Comparison of ENCODE assay signal across 14 cellular contexts in the genomic region with DNA sequence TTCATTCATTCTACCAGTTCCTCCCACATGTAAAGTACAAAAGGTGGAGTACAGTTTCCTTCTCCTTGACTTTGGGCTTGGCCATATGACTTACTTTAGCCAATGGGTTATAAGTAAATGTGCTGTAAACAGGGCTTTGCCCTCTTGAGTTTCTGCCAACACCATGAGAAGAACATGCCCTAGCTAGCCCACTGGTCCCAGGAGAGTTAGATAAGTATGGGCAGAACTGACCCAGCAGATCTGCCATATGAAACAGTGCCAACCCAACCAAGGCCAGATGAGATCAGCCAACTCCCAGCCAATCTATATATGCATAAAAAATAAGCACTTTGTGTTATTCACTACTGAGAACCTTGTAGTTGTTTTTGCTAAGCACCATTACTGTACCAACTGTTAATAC. TPM values are rescaled to one million over a fixed set of nuclear protein-coding genes. Genes with fewer than 3 reads are reported as not detected.
DNase-seq lines count a peak whose midpoint lies in the region; ATAC-seq, FAIRE-seq and TF ChIP-seq lines count a peak whose summit lies in the region.
"Had no signal": no experiment of that assay in that cellular context is flagged by ENCODE, and none has a peak within 500 bp of the region (broad histone marks: within the 10 kb centered on the region; RNA-seq: fewer than 3 reads in every experiment).

No MANE protein-coding gene starts in this region.

- H3K4me1 Mint-ChIP-seq in CD4-positive, CD25-positive, alpha-beta regulatory T cell, result peaks cover 3 to 8% (median 7%) of the 10 kb centered on the region in 4 donors
- H3K4me1 Mint-ChIP-seq: memory B cell had no signal

- TF ChIP-seq POLR2A in thyroid gland (IDR thresholded peaks at IDR 0.05), result no peak

- FAIRE-seq in HTR-8/SVneo (lab: Jason Lieb, UNC), result peak; percentile 67

- H3K27me3 Mint-ChIP-seq in CD4-positive, CD25-positive, alpha-beta regulatory T cell, result no peaks in the 10 kb centered on the region
- H3K27me3 Mint-ChIP-seq: dendritic cell treated with granulocyte-macrophage colony-stimulating factor and Interleukin-4, amounts not matched to agents 40 ng/mL and 50 ng/mL, for 4 days; memory B cell had no signal

- no peak for DNase-seq in CD4-positive, CD25-positive, alpha-beta regulatory T cell
- DNase-seq in HTR-8/SVneo (ENCODE audit: insufficient read length, low spot score), result no peak
- DNase-seq in RWPE2 (ENCODE audit: low spot score), result peak; percentile 61
- peak; percentile 56 for DNase-seq in fibroblast of pulmonary artery (ENCODE audit: low read depth)
- DNase-seq in central memory CD4-positive, alpha-beta T cell, result no peak
- DNase-seq in brain microvascular endothelial cell, result no peak
- no peak for DNase-seq in AML-193 (lab: John Stamatoyannopoulos, UW)
- DNase-seq in thyroid gland, result no peak
- DNase-seq: activated naive CD4-positive, alpha-beta T cell treated with anti-CD3 and anti-CD28 coated beads for 36 hours; NCI-H1436; stimulated activated CD8-positive, alpha-beta memory T cell treated with anti-CD3 and anti-CD28 coated beads, Interleukin-4, amount 100 ng/mL, for 48 hours had no signal

- intact Hi-C loops in thyroid gland (cut with DNase I), result no loop called here

- TF ChIP-seq CTCF in RWPE2 (IDR thresholded peaks at IDR 0.05; ENCODE audit: poor library complexity, severe bottlenecking) (no peak), fibroblast of pulmonary artery (IDR thresholded peaks at IDR 0.05; ENCODE audit: low read length, missing control alignments) (no peak), brain microvascular endothelial cell (IDR thresholded peaks at IDR 0.05; ENCODE audit: low read depth, low read length, missing control alignments) (no peak), thyroid gland (IDR thresholded peaks at IDR 0.05) (no peak)

- no peaks in the 10 kb centered on the region for H3K4me1 ChIP-seq in CD4-positive, CD25-positive, alpha-beta regulatory T cell (ENCODE audit: control insufficient read depth, insufficient read depth, low read length, poor library complexity, severe bottlenecking)
- H3K4me1 ChIP-seq in RWPE2 (ENCODE audit: insufficient read depth, poor library complexity, severe bottlenecking) (peaks cover 9% of the 10 kb centered on the region), thyroid gland (no peaks in the 10 kb centered on the region)

- H3K27me3 ChIP-seq in CD4-positive, CD25-positive, alpha-beta regulatory T cell (ENCODE audit: control insufficient read depth, insufficient read depth, low read length), result no peaks in the 10 kb centered on the region
- H3K27me3 ChIP-seq in RWPE2 (ENCODE audit: insufficient read depth, poor library complexity, severe bottlenecking) (no peaks in the 10 kb centered on the region), brain microvascular endothelial cell (replicated peaks) (no peaks in the 10 kb centered on the region), thyroid gland (no peaks in the 10 kb centered on the region)

- no peak overlapping the region for H3K27ac ChIP-seq in CD4-positive, CD25-positive, alpha-beta regulatory T cell (ENCODE audit: insufficient read depth, low read length, poor library complexity, severe bottlenecking)
- H3K27ac ChIP-seq in RWPE2 (ENCODE audit: poor library complexity, severe bottlenecking) (peak overlapping the region; percentile 17), brain microvascular endothelial cell (no peak overlapping the region), thyroid gland (no peak overlapping the region)

- in situ Hi-C loops in brain microvascular endothelial cell (cut with HindIII; ENCODE audit: low pct_ligation_motif_present, low sequenced_read_pairs), result no loop called here

- H3K36me3 ChIP-seq in CD4-positive, CD25-positive, alpha-beta regulatory T cell (ENCODE audit: control insufficient read depth, insufficient read depth, low read length), result peaks cover 22% of the 10 kb centered on the region
- H3K36me3 ChIP-seq in RWPE2 (ENCODE audit: low read depth) (peaks cover 57% of the 10 kb centered on the region), brain microvascular endothelial cell (replicated peaks) (no peaks in the 10 kb centered on the region), thyroid gland (no peaks in the 10 kb centered on the region)

- ATAC-seq in CD4-positive, CD25-positive, alpha-beta regulatory T cell (ENCODE audit: low read depth in 2 of 2), result no peak
- peak; percentile 99 for ATAC-seq in RWPE2 (ENCODE audit: low read depth)

- peaks cover 0 to 2% (median 0%) of the 10 kb centered on the region in 7 donors for H3K9me3 Mint-ChIP-seq in CD4-positive, CD25-positive, alpha-beta regulatory T cell
- H3K9me3 Mint-ChIP-seq: activated naive CD4-positive, alpha-beta T cell treated with anti-CD3 and anti-CD28 coated beads for 36 hours; dendritic cell treated with granulocyte-macrophage colony-stimulating factor and Interleukin-4, amounts not matched to agents 40 ng/mL and 50 ng/mL, for 4 days; T-helper 2 cell treated with Interferon-gamma antibody and Interleukin-4, amounts not matched to agents 5 μg/mL and 100 μg/mL, for 36 hours had no signal

- peaks cover 35% of the 10 kb centered on the region for H3K36me3 Mint-ChIP-seq in CD4-positive, CD25-positive, alpha-beta regulatory T cell

- H3K4me3 ChIP-seq in CD4-positive, CD25-positive, alpha-beta regulatory T cell (ENCODE audit: low read depth, low read length), result no peak overlapping the region
- H3K4me3 ChIP-seq in RWPE2 (ENCODE audit: severe bottlenecking), result no peak overlapping the region
- no peak overlapping the region for H3K4me3 ChIP-seq in fibroblast of pulmonary artery (replicated peaks; ENCODE audit: low read depth, low read length)
- no peak overlapping the region for H3K4me3 ChIP-seq in brain microvascular endothelial cell (ENCODE audit: low read depth, low read length)
- H3K4me3 ChIP-seq in thyroid gland (replicated peaks in 1 of 3), result no peak overlapping the region

- H3K27ac Mint-ChIP-seq in CD4-positive, CD25-positive, alpha-beta regulatory T cell, result peak overlapping the region in 2 of 3 donors; percentile 26 to 87
- H3K27ac Mint-ChIP-seq: dendritic cell treated with granulocyte-macrophage colony-stimulating factor and Interleukin-4, amounts not matched to agents 40 ng/mL and 50 ng/mL, for 4 days; memory B cell; T-helper 2 cell treated with Interferon-gamma antibody and Interleukin-4, amounts not matched to agents 5 μg/mL and 100 μg/mL, for 36 hours had no signal

- H3K4me3 Mint-ChIP-seq in CD4-positive, CD25-positive, alpha-beta regulatory T cell, result no peak overlapping the region
- H3K4me3 Mint-ChIP-seq: activated naive CD4-positive, alpha-beta T cell treated with anti-CD3 and anti-CD28 coated beads for 36 hours; dendritic cell treated with granulocyte-macrophage colony-stimulating factor and Interleukin-4, amounts not matched to agents 40 ng/mL and 50 ng/mL, for 4 days; memory B cell; T-helper 2 cell treated with Interferon-gamma antibody and Interleukin-4, amounts not matched to agents 5 μg/mL and 100 μg/mL, for 36 hours had no signal

- no peaks in the 10 kb centered on the region for H3K9me3 ChIP-seq in CD4-positive, CD25-positive, alpha-beta regulatory T cell (ENCODE audit: control insufficient read depth in 2 of 2, low read length in 2 of 2)
- no peaks in the 10 kb centered on the region for H3K9me3 ChIP-seq in RWPE2 (ENCODE audit: severe bottlenecking)
- no peaks in the 10 kb centered on the region for H3K9me3 ChIP-seq in thyroid gland

RNA-seq across cellular contexts. Expression of a gene that starts 25.5 kb away (rescaled TPM):
- 16.6 TPM for total RNA-seq in CD4-positive, CD25-positive, alpha-beta regulatory T cell
- 10 to 100 TPM; 11.6 to 15.6 (median 13.3) TPM for polyA plus RNA-seq in CD4-positive, CD25-positive, alpha-beta regulatory T cell
- total RNA-seq in thyroid gland, result 10 to 100 TPM; 26.9 to 68.1 (median 43.1) TPM

RNA-seq across cellular contexts. Expression of a gene that starts 46.0 kb away (rescaled TPM):
- 18.7 TPM for total RNA-seq in CD4-positive, CD25-positive, alpha-beta regulatory T cell
- polyA plus RNA-seq in CD4-positive, CD25-positive, alpha-beta regulatory T cell, result 1 to 10 TPM; 5.1 to 8.3 (median 7.1) TPM
- 10 to 100 TPM; 17.4 to 20.1 (median 19.0) TPM for total RNA-seq in thyroid gland

Comparison
In these comparisons a context has a peak if more than half of its experiments do, and no peak if none do; other contexts are left out.
1. DNase-seq: peak in RWPE2 (single experiment) and fibroblast of pulmonary artery (single experiment); none in CD4-positive, CD25-positive, alpha-beta regulatory T cell (0 of 3), HTR-8/SVneo (single experiment), central memory CD4-positive, alpha-beta T cell (single experiment), brain microvascular endothelial cell (single experiment), AML-193 (0 of 2) and thyroid gland (0 of 2).